In genomic region chr20:5481872-5482271, GRCh38 we compare ENCODE assay signal across 1 cellular context.
TF ChIP-seq lines count a peak whose summit lies in the region.

No MANE protein-coding gene starts in this region.

TF ChIP-seq in HepG2, 621 proteins besides CTCF, POLR2A, EP300 and RAD21 (continued from another document):
- peak; percentile 90 for TF ChIP-seq PRDM15 (CRISPR knock-in tag; IDR thresholded peaks at IDR 0.05)
- no peak for TF ChIP-seq RFX3 (CRISPR knock-in tag; IDR thresholded peaks at IDR 0.05)
